ENCODE assay signal across 8 cellular contexts in genomic region chr6:43667245-43668150, GRCh38. TPM values are rescaled to one million over a fixed set of nuclear protein-coding genes. Genes with fewer than 3 reads are reported as not detected.
DNase-seq lines count a peak whose midpoint lies in the region; ATAC-seq and TF ChIP-seq lines count a peak whose summit lies in the region.

No MANE protein-coding gene starts in this region.

- no peak overlapping the region for H3K23ac ChIP-seq in trophoblast cell (ENCODE audit: low read length)

- no peak overlapping the region for H4K91ac ChIP-seq in trophoblast cell (ENCODE audit: low read depth, low read length)

- 24% methylated on average over 13 of the region's 16 CpGs for WGBS in SK-N-SH (ENCODE audit: low lambda C conversion rate)
- no CpG with 5 or more reads among the region's 16 CpGs for WGBS in trophoblast cell (ENCODE audit: extremely low coverage, insufficient coverage, insufficient read length)

- TF ChIP-seq RAD21 in SK-N-SH (IDR thresholded peaks at IDR 0.05; ENCODE audit: low read length) = peak; percentile 86

- no peaks in the 10 kb centered on the region for H3K27me3 ChIP-seq in SK-N-SH (ENCODE audit: insufficient read depth)
- H3K27me3 ChIP-seq in trophoblast cell (ENCODE audit: insufficient read depth, low read length) = no peaks in the 10 kb centered on the region

- intact Hi-C loops in head of caudate nucleus (cut with DNase I) = loop anchor here (5.0 kb wide), 2 partner anchors 100 to 410 kb away; no protein-coding TSS in a partner anchor

- H3K79me2 ChIP-seq in SK-N-SH (ENCODE audit: insufficient read depth) = no peaks in the 10 kb centered on the region
- no peaks in the 10 kb centered on the region for H3K79me2 ChIP-seq in trophoblast cell (ENCODE audit: control insufficient read depth, insufficient read depth, low read length, poor library complexity)

- H3K9me3 ChIP-seq in SK-N-SH (no peaks in the 10 kb centered on the region), trophoblast cell (ENCODE audit: insufficient read depth, low read depth, low read length) (peaks cover 9% of the 10 kb centered on the region)

- no peak overlapping the region for H3K14ac ChIP-seq in trophoblast cell (ENCODE audit: low read length)

- no peak overlapping the region for H4K12ac ChIP-seq in trophoblast cell (ENCODE audit: low read depth, low read length)

- H3K36me3 ChIP-seq in SK-N-SH (replicated peaks in 1 of 2; ENCODE audit: control insufficient read depth in 1 of 2, insufficient read depth in 2 of 2, low read length in 1 of 2) = peaks cover 0 to 17% of the 10 kb centered on the region in 2 experiments
- H3K36me3 ChIP-seq in trophoblast cell (ENCODE audit: control insufficient read depth in 1 of 2, insufficient read depth in 2 of 2, low read length in 2 of 2) = peaks cover 10 to 16% of the 10 kb centered on the region in 2 experiments

- TF ChIP-seq EP300 in SK-N-SH (IDR thresholded peaks at IDR 0.05; ENCODE audit: borderline replicate concordance in 1 of 2, low read depth in 1 of 2, low read length in 1 of 2) = no peak

- no peak overlapping the region for H3K27ac Mint-ChIP-seq in activated naive CD8-positive, alpha-beta T cell
- peak overlapping the region; percentile 82 for H3K27ac Mint-ChIP-seq in type B pancreatic cell

- no peak overlapping the region for H2BK12ac ChIP-seq in trophoblast cell (ENCODE audit: low read length)

- no peak overlapping the region for H2BK5ac ChIP-seq in trophoblast cell (ENCODE audit: low read depth, low read length, poor library complexity)

- TF ChIP-seq CTCF in SK-N-SH (IDR thresholded peaks at IDR 0.05) (peak; percentile 89), type B pancreatic cell (conservative IDR thresholded peaks at IDR 0.05) (peak; percentile 96)

- H4K8ac ChIP-seq in trophoblast cell (ENCODE audit: low read depth, low read length) = no peak overlapping the region

- H3K4me3 Mint-ChIP-seq in activated naive CD8-positive, alpha-beta T cell = peak overlapping the region; percentile 52
- peak overlapping the region; percentile 75 for H3K4me3 Mint-ChIP-seq in type B pancreatic cell

- H3K27ac ChIP-seq in SK-N-SH (ENCODE audit: low read depth in 2 of 2, low read length in 1 of 2) (peak overlapping the region in 1 of 2 experiments; percentile 31; a peak in 1 of 4 replicates), trophoblast cell (ENCODE audit: low read depth, low read length) (no peak overlapping the region)

- no peak overlapping the region for H2AK5ac ChIP-seq in trophoblast cell (ENCODE audit: low read length)

- DNase-seq in AML-193 (lab: John Stamatoyannopoulos, UW) (peak; percentile 55 to 75), NCI-H1048 (lab: John Stamatoyannopoulos, UW) (peak; percentile 36), SK-N-SH (peak; percentile 88), head of caudate nucleus (peak; percentile 75 to 94 (median 89)), trophoblast cell (peak; percentile 77 to 93), type B pancreatic cell (ENCODE audit: extremely low spot score, unreplicated experiment) (peak; percentile 92)

- no peak overlapping the region for H2BK120ac ChIP-seq in trophoblast cell (ENCODE audit: insufficient read depth, low read length, poor library complexity)

- H3K4me2 ChIP-seq in SK-N-SH = peak overlapping the region; percentile 51; the same call in 1 of the 2 replicates
- no peak overlapping the region for H3K4me2 ChIP-seq in trophoblast cell (ENCODE audit: low read length)

- H2AFZ ChIP-seq in SK-N-SH (ENCODE audit: low read depth) (no peak overlapping the region), trophoblast cell (ENCODE audit: insufficient read depth, low read length, poor library complexity) (no peak overlapping the region)

- CTCF ChIA-PET in SK-N-SH (lab: Yijun Ruan, JAX) = interaction anchor here (0.6 to 7.2 kb wide), 74 partner anchors 9 to 724 kb away, joined by 3 to 118 read pairs (median 4); partner anchors contain the start of genes GTPBP2, MAD2L1BP, MRPS18A and RSPH9

- no peak overlapping the region for H3K18ac ChIP-seq in trophoblast cell (ENCODE audit: low read length)

- H3K9ac ChIP-seq in SK-N-SH (no peak overlapping the region), trophoblast cell (ENCODE audit: low read length) (no peak overlapping the region)

- no peaks in the 10 kb centered on the region for H3K36me3 Mint-ChIP-seq in activated naive CD8-positive, alpha-beta T cell
- peaks cover 3% of the 10 kb centered on the region for H3K36me3 Mint-ChIP-seq in type B pancreatic cell

- H3F3A ChIP-seq in SK-N-SH (replicated peaks; ENCODE audit: insufficient read depth) = peaks cover 12% of the 10 kb centered on the region

- H4K20me1 ChIP-seq in SK-N-SH (ENCODE audit: insufficient read depth) = no peaks in the 10 kb centered on the region

- H3K4me1 ChIP-seq in SK-N-SH (ENCODE audit: control insufficient read depth in 1 of 2, insufficient read depth in 2 of 2, low read depth in 1 of 2, low read length in 1 of 2) (peaks cover 0 to 29% of the 10 kb centered on the region in 2 experiments; a peak in 1 of 4 replicates), trophoblast cell (ENCODE audit: control insufficient read depth in 1 of 2, insufficient read depth in 2 of 2, low read length in 2 of 2) (peaks cover 29% of the 10 kb centered on the region in 2 experiments)

- H3K4me3 ChIP-seq in SK-N-SH (ENCODE audit: low read depth in 2 of 2, low read length in 1 of 2) (peak overlapping the region in 1 of 2 experiments; percentile 33; a peak in 2 of 4 replicates), trophoblast cell (ENCODE audit: low read depth, low read length) (no peak overlapping the region)

- H3K4me1 Mint-ChIP-seq in activated naive CD8-positive, alpha-beta T cell (ENCODE audit: low read depth) = peaks cover 15% of the 10 kb centered on the region
- H3K4me1 Mint-ChIP-seq in type B pancreatic cell (ENCODE audit: unreplicated experiment) = peaks cover 35% of the 10 kb centered on the region

- H3K9me3 Mint-ChIP-seq in activated naive CD8-positive, alpha-beta T cell (ENCODE audit: low read depth) = no peaks in the 10 kb centered on the region
- H3K9me3 Mint-ChIP-seq in type B pancreatic cell = no peaks in the 10 kb centered on the region

- peaks cover 5% of the 10 kb centered on the region for H3K79me1 ChIP-seq in trophoblast cell (ENCODE audit: low read length)

- no peak overlapping the region for H3K4ac ChIP-seq in trophoblast cell (ENCODE audit: low read depth, low read length)

- H3K27me3 Mint-ChIP-seq in activated naive CD8-positive, alpha-beta T cell = no peaks in the 10 kb centered on the region
- H3K27me3 Mint-ChIP-seq in type B pancreatic cell = no peaks in the 10 kb centered on the region

- ATAC-seq in GM21390 (IDR thresholded peaks at IDR 0.05; ENCODE audit: unreplicated experiment) = peak; percentile 59

- H3K9me2 ChIP-seq in SK-N-SH = no peaks in the 10 kb centered on the region

- POLR2A ChIA-PET in SK-N-SH (lab: Yijun Ruan, JAX) = interaction anchor here (1.0 to 6.3 kb wide), 6 partner anchors 11 to 411 kb away, joined by 3 to 33 read pairs (median 4); partner anchors contain the start of genes MAD2L1BP and VEGFA

TF ChIP-seq in SK-N-SH, 30 proteins besides CTCF, POLR2A, EP300 and RAD21:
- TF ChIP-seq MXI1 (IDR thresholded peaks at IDR 0.05; ENCODE audit: low read depth, low read length) (peak; percentile 37; the same call in 1 of the 2 replicates), SMC3 (IDR thresholded peaks at IDR 0.05; ENCODE audit: low read depth, low read length) (peak; percentile 88), TCF12 (IDR thresholded peaks at IDR 0.05) (no peak), RFX5 (IDR thresholded peaks at IDR 0.05; ENCODE audit: low read length) (no peak), YY1 (IDR thresholded peaks at IDR 0.05; ENCODE audit: low read depth) (no peak)

RNA-seq across cellular contexts. Expression of gene MRPS18A, which starts 20.1 kb away (rescaled TPM):
- polyA plus RNA-seq in SK-N-SH (2012; rRNA removed) = 56.9 and 57.0 TPM in 2 replicates
- polyA plus RNA-seq in SK-N-SH (2012; cell fraction: cytosol; rRNA removed) = 31.9 and 44.3 TPM in 2 replicates
- 33.1 and 37.4 TPM in 2 replicates for polyA plus RNA-seq in SK-N-SH (2012; cell fraction: nucleus; rRNA removed)
- 40.8 and 44.2 TPM in 2 replicates for polyA plus RNA-seq in trophoblast cell (2013)
- total RNA-seq in type B pancreatic cell (ENCODE audit: low replicate concordance) = 43.7 and 49.1 TPM in 2 replicates

RNA-seq across cellular contexts. Expression of gene RSPH9, which starts 22.7 kb away (rescaled TPM):
- 0.05 and 0.06 TPM in 2 replicates for polyA plus RNA-seq in SK-N-SH (2012; rRNA removed)
- polyA plus RNA-seq in SK-N-SH (2012; cell fraction: cytosol; rRNA removed) = 0.05 and 0.06 TPM in 2 replicates
- 0.07 and 0.11 TPM in 2 replicates for polyA plus RNA-seq in SK-N-SH (2012; cell fraction: nucleus; rRNA removed)
- 0.19 and 0.23 TPM in 2 replicates for polyA plus RNA-seq in trophoblast cell (2013)
- 0.14 and 0.53 TPM in 2 replicates for total RNA-seq in type B pancreatic cell (ENCODE audit: low replicate concordance)

RNA-seq across cellular contexts. Expression of gene MAD2L1BP, which starts 31.9 kb away (rescaled TPM):
- 30.9 and 42.2 TPM in 2 replicates for polyA plus RNA-seq in SK-N-SH (2012; rRNA removed)
- 28.5 and 34.8 TPM in 2 replicates for polyA plus RNA-seq in SK-N-SH (2012; cell fraction: cytosol; rRNA removed)
- polyA plus RNA-seq in SK-N-SH (2012; cell fraction: nucleus; rRNA removed) = 30.3 and 35.5 TPM in 2 replicates
- 20.6 and 21.2 TPM in 2 replicates for polyA plus RNA-seq in trophoblast cell (2013)
- 33.3 and 40.0 TPM in 2 replicates for total RNA-seq in type B pancreatic cell (ENCODE audit: low replicate concordance)

RNA-seq across cellular contexts. Expression of gene GTPBP2, which starts 38.4 kb away (rescaled TPM):
- polyA plus RNA-seq in SK-N-SH (2012; rRNA removed) = 83.7 and 124 TPM in 2 replicates
- polyA plus RNA-seq in SK-N-SH (2012; cell fraction: cytosol; rRNA removed) = 27.8 and 39.2 TPM in 2 replicates
- 377 and 528 TPM in 2 replicates for polyA plus RNA-seq in SK-N-SH (2012; cell fraction: nucleus; rRNA removed)
- polyA plus RNA-seq in trophoblast cell (2013) = 55.6 and 59.2 TPM in 2 replicates
- total RNA-seq in type B pancreatic cell (ENCODE audit: low replicate concordance) = 48.6 and 77.6 TPM in 2 replicates

Comparison
In these comparisons a context has a peak if more than half of its experiments do, and no peak if none do; other contexts are left out.
1. DNase-seq: peak in every context shown above with its lines; median percentile 92 in type B pancreatic cell; 89 in head of caudate nucleus; 88 in SK-N-SH; 85 in trophoblast cell; 65 in AML-193; 36 in NCI-H1048.